In the genomic region with DNA sequence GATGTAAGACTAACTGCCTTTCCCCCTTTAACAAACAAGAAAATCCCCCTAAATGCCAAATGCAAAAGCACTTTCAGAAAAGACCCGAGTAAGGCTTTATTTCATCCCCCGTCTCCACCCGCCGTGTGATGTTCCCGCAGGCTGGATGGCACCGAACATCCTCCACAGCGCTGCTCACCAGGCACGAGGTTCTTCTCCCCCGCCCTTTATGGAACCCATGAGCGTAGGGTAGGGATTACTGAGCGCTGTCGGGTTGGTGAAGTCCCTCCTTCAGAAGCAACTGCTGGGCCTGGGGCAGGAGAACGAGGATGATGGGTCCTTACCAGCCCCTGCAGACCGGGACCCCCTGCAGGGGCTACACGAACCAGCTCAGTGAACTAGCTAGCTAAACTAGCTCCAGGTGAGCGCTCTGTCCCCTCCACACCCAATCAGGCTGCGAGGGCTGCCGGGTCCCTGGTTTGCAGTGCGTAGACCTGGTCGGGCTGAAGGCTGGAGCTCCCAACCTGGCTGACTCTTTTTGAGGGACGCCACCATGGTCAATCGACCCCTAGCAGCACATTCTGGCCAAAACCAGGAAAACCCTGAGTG, we compare ENCODE assay signal across 14 cellular contexts.
DNase-seq lines count a peak whose midpoint lies in the region; ATAC-seq and TF ChIP-seq lines count a peak whose summit lies in the region.
"Had no signal": no experiment of that assay in that cellular context is flagged by ENCODE, and none has a peak within 500 bp of the region (broad histone marks: within the 10 kb centered on the region; RNA-seq: fewer than 3 reads in every experiment).

No MANE protein-coding gene starts in this region.

- TF ChIP-seq CTCF in OCI-LY1 (IDR thresholded peaks at IDR 0.05; ENCODE audit: low read length) (no peak), epithelial cell of esophagus (IDR thresholded peaks at IDR 0.05; ENCODE audit: insufficient read depth, low read depth, low read length, missing control alignments) (no peak)

- H3K79me1 ChIP-seq in trophoblast cell (ENCODE audit: low read length), result peaks cover 11% of the 10 kb centered on the region

- H4K12ac ChIP-seq in trophoblast cell (ENCODE audit: low read depth, low read length), result no peak overlapping the region

- H3K14ac ChIP-seq in trophoblast cell (ENCODE audit: low read length), result no peak overlapping the region

- H3K4me3 ChIP-seq in CD4-positive, CD25-positive, alpha-beta regulatory T cell (ENCODE audit: low read depth, low read length), result no peak overlapping the region
- H3K4me3 ChIP-seq in OCI-LY1 (ENCODE audit: low read depth, low read length, poor library complexity, severe bottlenecking) (peak overlapping the region; percentile 9), epithelial cell of esophagus (ENCODE audit: low read length) (no peak overlapping the region), trophoblast cell (ENCODE audit: low read depth, low read length) (no peak overlapping the region)
- H3K4me3 ChIP-seq: left lung had no signal

- no peak overlapping the region for H3K4ac ChIP-seq in trophoblast cell (ENCODE audit: low read depth, low read length)

- H3K4me3 Mint-ChIP-seq in CD4-positive, CD25-positive, alpha-beta regulatory T cell, result peak overlapping the region in 3 of 4 donors; percentile 54 to 66 (median 63)
- H3K4me3 Mint-ChIP-seq: activated CD4-positive, alpha-beta T cell treated with anti-CD3 and anti-CD28 coated beads, Interleukin-2, amount 10 ng/mL, durations not matched to agents 7 days and 5 days; activated T-helper 1 cell treated with anti-CD3 and anti-CD28 coated beads, Interleukin-12 subunit alpha, Interleukin-12 subunit beta, Interleukin-2, Interleukin-4 antibody, amounts not matched to agents 30 ng/mL and 10 ng/mL and 1 ng/mL, durations not matched to agents 14 hours and 24 hours and 36 hours had no signal

- H3K4me1 ChIP-seq in CD4-positive, CD25-positive, alpha-beta regulatory T cell (ENCODE audit: control insufficient read depth, insufficient read depth, low read length, poor library complexity, severe bottlenecking), result no peaks in the 10 kb centered on the region
- H3K4me1 ChIP-seq in OCI-LY1 (ENCODE audit: insufficient read depth, low read length, severe bottlenecking) (no peaks in the 10 kb centered on the region), trophoblast cell (ENCODE audit: control insufficient read depth in 1 of 2, insufficient read depth in 2 of 2, low read length in 2 of 2) (peaks cover 29 to 34% of the 10 kb centered on the region in 2 experiments)

- H3K27me3 Mint-ChIP-seq in CD4-positive, CD25-positive, alpha-beta regulatory T cell, result no peaks in the 10 kb centered on the region
- H3K27me3 Mint-ChIP-seq: activated CD4-positive, alpha-beta T cell treated with anti-CD3 and anti-CD28 coated beads, Interleukin-2, amount 10 ng/mL, durations not matched to agents 7 days and 5 days had no signal

- H3K23ac ChIP-seq in trophoblast cell (ENCODE audit: low read length), result no peak overlapping the region

- no peaks in the 10 kb centered on the region for H3K9me2 ChIP-seq in OCI-LY1 (ENCODE audit: low read depth, low read length)

- no peak for ATAC-seq in CD4-positive, CD25-positive, alpha-beta regulatory T cell (ENCODE audit: low read depth in 2 of 2)
- ATAC-seq in GM18868 (IDR thresholded peaks at IDR 0.05; ENCODE audit: unreplicated experiment) (no peak), GM18909 (IDR thresholded peaks at IDR 0.05; ENCODE audit: poor library complexity, unreplicated experiment) (no peak)
- ATAC-seq in activated CD4-positive, CD25-positive, alpha-beta regulatory T cell treated with anti-CD3 and anti-CD28 coated beads, Interleukin-2, amount 50 U/mL, for 24 hours, result no peak
- ATAC-seq: left lung had no signal

- H3K9ac ChIP-seq in OCI-LY1 (ENCODE audit: low read length), result 0 out of 2 replicates have a peak overlapping the region, but pooled peaks have one; percentile 12
- no peak overlapping the region for H3K9ac ChIP-seq in trophoblast cell (ENCODE audit: low read length)

- H3F3A ChIP-seq in OCI-LY1 (ENCODE audit: insufficient read depth, low read length), result peaks cover 18% of the 10 kb centered on the region

- H3K18ac ChIP-seq in trophoblast cell (ENCODE audit: low read length), result no peak overlapping the region

- no peak for DNase-seq in CD4-positive, CD25-positive, alpha-beta regulatory T cell
- peak; percentile 14 for DNase-seq in epithelial cell of esophagus (ENCODE audit: low read depth)
- no peak for DNase-seq in trophoblast cell
- DNase-seq in DMS 273 treated with DMSO at 0.1 percent for 48 hours (lab: John Stamatoyannopoulos, UW), result no peak
- DNase-seq: activated CD4-positive, alpha-beta T cell treated with anti-CD3 and anti-CD28 coated beads, Interleukin-2, amount 10 ng/mL, durations not matched to agents 7 days and 5 days; BE2C; EL; NCI-H526 treated with DMSO at 0.1 percent for 48 hours had no signal

- peaks cover 0 to 79% (median 36%) of the 10 kb centered on the region in 4 donors for H3K4me1 Mint-ChIP-seq in CD4-positive, CD25-positive, alpha-beta regulatory T cell

- no peak overlapping the region for H2AK5ac ChIP-seq in trophoblast cell (ENCODE audit: low read length)

- H2BK120ac ChIP-seq in trophoblast cell (ENCODE audit: insufficient read depth, low read length, poor library complexity), result no peak overlapping the region

- H3K36me3 ChIP-seq in CD4-positive, CD25-positive, alpha-beta regulatory T cell (ENCODE audit: control insufficient read depth, insufficient read depth, low read length), result no peaks in the 10 kb centered on the region
- 0 out of 2 replicates have a peak, but pooled peaks cover 12% of the 10 kb centered on the region for H3K36me3 ChIP-seq in OCI-LY1 (ENCODE audit: insufficient read depth, low read length)
- H3K36me3 ChIP-seq in trophoblast cell (ENCODE audit: control insufficient read depth in 1 of 2, insufficient read depth in 2 of 2, low read length in 2 of 2), result no peaks in the 10 kb centered on the region
- H3K36me3 ChIP-seq: BE2C, left lung had no signal

- peak overlapping the region; percentile 16 for H2BK12ac ChIP-seq in trophoblast cell (ENCODE audit: low read length)

- H3K79me2 ChIP-seq in OCI-LY1 (ENCODE audit: insufficient read depth, low read length) (no peaks in the 10 kb centered on the region), trophoblast cell (ENCODE audit: control insufficient read depth, insufficient read depth, low read length, poor library complexity) (no peaks in the 10 kb centered on the region)

- no peak overlapping the region for H4K8ac ChIP-seq in trophoblast cell (ENCODE audit: low read depth, low read length)

- H4K20me1 ChIP-seq in OCI-LY1 (ENCODE audit: insufficient read depth, low read length), result no peaks in the 10 kb centered on the region

- no peaks in the 10 kb centered on the region for H3K27me3 ChIP-seq in CD4-positive, CD25-positive, alpha-beta regulatory T cell (ENCODE audit: control insufficient read depth, insufficient read depth, low read length)
- no peaks in the 10 kb centered on the region for H3K27me3 ChIP-seq in OCI-LY1 (ENCODE audit: insufficient read depth, low read length)
- no peaks in the 10 kb centered on the region for H3K27me3 ChIP-seq in trophoblast cell (ENCODE audit: insufficient read depth, low read length)
- H3K27me3 ChIP-seq: BE2C, left lung had no signal

- peak overlapping the region in 2 of 3 donors; percentile 89 to 96 for H3K27ac Mint-ChIP-seq in CD4-positive, CD25-positive, alpha-beta regulatory T cell
- H3K27ac Mint-ChIP-seq: activated T-helper 1 cell treated with anti-CD3 and anti-CD28 coated beads, Interleukin-12 subunit alpha, Interleukin-12 subunit beta, Interleukin-2, Interleukin-4 antibody, amounts not matched to agents 30 ng/mL and 10 ng/mL and 1 ng/mL, durations not matched to agents 14 hours and 24 hours and 36 hours had no signal

- H2BK5ac ChIP-seq in trophoblast cell (ENCODE audit: low read depth, low read length, poor library complexity), result no peak overlapping the region

- H2AFZ ChIP-seq in OCI-LY1 (ENCODE audit: low read length), result no peak overlapping the region
- no peak overlapping the region for H2AFZ ChIP-seq in trophoblast cell (ENCODE audit: insufficient read depth, low read length, poor library complexity)

- no peaks in the 10 kb centered on the region for H3K9me3 Mint-ChIP-seq in CD4-positive, CD25-positive, alpha-beta regulatory T cell
- H3K9me3 Mint-ChIP-seq: activated CD4-positive, alpha-beta T cell treated with anti-CD3 and anti-CD28 coated beads, Interleukin-2, amount 10 ng/mL, durations not matched to agents 7 days and 5 days; activated T-helper 1 cell treated with anti-CD3 and anti-CD28 coated beads, Interleukin-12 subunit alpha, Interleukin-12 subunit beta, Interleukin-2, Interleukin-4 antibody, amounts not matched to agents 30 ng/mL and 10 ng/mL and 1 ng/mL, durations not matched to agents 14 hours and 24 hours and 36 hours had no signal

- H3K36me3 Mint-ChIP-seq in CD4-positive, CD25-positive, alpha-beta regulatory T cell, result peaks cover 14% of the 10 kb centered on the region

- H3K27ac ChIP-seq in CD4-positive, CD25-positive, alpha-beta regulatory T cell (ENCODE audit: insufficient read depth, low read length, poor library complexity, severe bottlenecking), result no peak overlapping the region
- H3K27ac ChIP-seq in OCI-LY1 (ENCODE audit: low read depth, low read length, poor library complexity, severe bottlenecking) (no peak overlapping the region), trophoblast cell (ENCODE audit: low read depth, low read length) (no peak overlapping the region)

- H3K4me2 ChIP-seq in OCI-LY1 (ENCODE audit: low read length) (peak overlapping the region; percentile 72; the same call in 1 of the 2 replicates), trophoblast cell (ENCODE audit: low read length) (no peak overlapping the region)

- H4K91ac ChIP-seq in trophoblast cell (ENCODE audit: low read depth, low read length), result no peak overlapping the region

- WGBS in trophoblast cell (ENCODE audit: extremely low coverage, insufficient coverage, insufficient read length), result no CpG with 5 or more reads among the region's 22 CpGs

- H3K9me3 ChIP-seq in CD4-positive, CD25-positive, alpha-beta regulatory T cell (ENCODE audit: control insufficient read depth in 2 of 2, low read length in 2 of 2), result no peaks in the 10 kb centered on the region
- H3K9me3 ChIP-seq in OCI-LY1 (ENCODE audit: low read length), result no peaks in the 10 kb centered on the region
- no peaks in the 10 kb centered on the region for H3K9me3 ChIP-seq in trophoblast cell (ENCODE audit: insufficient read depth, low read depth, low read length)
- H3K9me3 ChIP-seq: BE2C, left lung had no signal
